18 cellular contexts compared by ENCODE assay signal in genomic region chr15:67224889-67225288, GRCh38. TPM values are rescaled to one million over a fixed set of nuclear protein-coding genes. Genes with fewer than 3 reads are reported as not detected.
DNase-seq lines count a peak whose midpoint lies in the region; ATAC-seq, FAIRE-seq and TF ChIP-seq lines count a peak whose summit lies in the region.
"Had no signal": no experiment of that assay in that cellular context is flagged by ENCODE, and none has a peak within 500 bp of the region (broad histone marks: within the 10 kb centered on the region; RNA-seq: fewer than 3 reads in every experiment).

No MANE protein-coding gene starts in this region.

- H3K79me2 ChIP-seq in osteoblast (ENCODE audit: insufficient read depth, low read length), result peaks cover 37% of the 10 kb centered on the region

- no peaks in the 10 kb centered on the region for H3K4me1 ChIP-seq in breast epithelium
- peaks cover 23% of the 10 kb centered on the region for H3K4me1 ChIP-seq in osteoblast (ENCODE audit: insufficient read depth, low read length)

- peak; percentile 97 for ATAC-seq in esophagus mucosa
- ATAC-seq: Right ventricle myocardium inferior had no signal

- no peak for TF ChIP-seq CTCF in MCF 10A (IDR thresholded peaks at IDR 0.05; ENCODE audit: unreplicated experiment)
- no peak for TF ChIP-seq CTCF in breast epithelium (IDR thresholded peaks at IDR 0.05)
- no peak for TF ChIP-seq CTCF in osteoblast (IDR thresholded peaks at IDR 0.05; ENCODE audit: extremely low read depth, low read depth, low read length)

- H2AFZ ChIP-seq in osteoblast (ENCODE audit: low read length), result no peak overlapping the region

- no peaks in the 10 kb centered on the region for H3K27me3 Mint-ChIP-seq in MCF 10A (ENCODE audit: insufficient read depth, unreplicated experiment)
- H3K27me3 Mint-ChIP-seq in activated CD4-positive, alpha-beta T cell treated with anti-CD3 and anti-CD28 coated beads, Interleukin-2, amount 10 ng/mL, durations not matched to agents 24 days and 14 days, result no peaks in the 10 kb centered on the region

- H3K27ac ChIP-seq in breast epithelium, result no peak overlapping the region
- H3K27ac ChIP-seq in osteoblast (ENCODE audit: low read depth, low read length), result peak overlapping the region; percentile 86
- H3K27ac ChIP-seq: BLaER1 treated with 17β-estradiol and CSF1 and Interleukin-3, amounts not matched to agents 10 nM and 100 nM had no signal

- H3K4me3 ChIP-seq in breast epithelium, result no peak overlapping the region
- H3K4me3 ChIP-seq in osteoblast (ENCODE audit: insufficient read depth, low read length), result no peak overlapping the region
- H3K4me3 ChIP-seq: BLaER1 treated with 17β-estradiol and CSF1 and Interleukin-3, amounts not matched to agents 10 nM and 100 nM had no signal

- H3K27me3 ChIP-seq in breast epithelium, result no peaks in the 10 kb centered on the region
- no peaks in the 10 kb centered on the region for H3K27me3 ChIP-seq in osteoblast (ENCODE audit: insufficient read depth, low read length)
- H3K27me3 ChIP-seq: BLaER1 treated with 17β-estradiol and CSF1 and Interleukin-3, amounts not matched to agents 10 nM and 100 nM had no signal

- H3K27ac Mint-ChIP-seq in MCF 10A (ENCODE audit: low read depth, unreplicated experiment), result no peak overlapping the region
- no peak overlapping the region for H3K27ac Mint-ChIP-seq in activated CD4-positive, alpha-beta T cell treated with anti-CD3 and anti-CD28 coated beads, Interleukin-2, amount 10 ng/mL, durations not matched to agents 24 days and 14 days

- BruUV-seq in MCF 10A (replicated peaks; lab: Mats Ljungman, UMichigan), result no TSS peak

- DNase-seq in MCF 10A (ENCODE audit: unreplicated experiment) (peak; percentile 63), breast epithelium (ENCODE audit: low spot score in 2 of 2) (no peak), osteoblast (ENCODE audit: insufficient read length, low spot score, missing footprints) (no peak), NAMALWA (ENCODE audit: low spot score) (no peak), GM19239 (ENCODE audit: insufficient read length, low spot score) (no peak), T1000 (lab: John Stamatoyannopoulos, UW) (no peak)
- DNase-seq in activated CD4-positive, alpha-beta T cell treated with anti-CD3 and anti-CD28 coated beads, Interleukin-2, amount 10 ng/mL, durations not matched to agents 24 days and 14 days, result no peak
- DNase-seq: 8988T, Kasumi-1, MV-4-11, NCI-H1436, NCI-H2029 treated with DMSO at 0.1 percent for 48 hours, NCI-H524, SK-N-SH had no signal

- H3K9me3 ChIP-seq in breast epithelium, result no peaks in the 10 kb centered on the region
- no peaks in the 10 kb centered on the region for H3K9me3 ChIP-seq in osteoblast (ENCODE audit: low read depth, low read length)
- H3K9me3 ChIP-seq: SK-N-SH had no signal

- peaks cover 13% of the 10 kb centered on the region for H3K4me1 Mint-ChIP-seq in MCF 10A (ENCODE audit: insufficient read depth, unreplicated experiment)
- H3K4me1 Mint-ChIP-seq in activated CD4-positive, alpha-beta T cell treated with anti-CD3 and anti-CD28 coated beads, Interleukin-2, amount 10 ng/mL, durations not matched to agents 24 days and 14 days, result peaks cover 6% of the 10 kb centered on the region

- no peaks in the 10 kb centered on the region for H3K36me3 ChIP-seq in breast epithelium
- peaks cover 9% of the 10 kb centered on the region for H3K36me3 ChIP-seq in osteoblast (ENCODE audit: insufficient read depth, low read length)

- CTCF ChIA-PET in MCF 10A (lab: Yijun Ruan, JAX), result interaction anchor here (0.6 to 1.3 kb wide), 3 partner anchors 15 to 50 kb away, joined by 3 to 9 read pairs (median 3); no protein-coding TSS in a partner anchor

- POLR2A ChIA-PET in MCF 10A (lab: Yijun Ruan, JAX), result interaction anchor here (0.5 to 3.1 kb wide), 19 partner anchors 9 to 639 kb away, joined by 3 to 17 read pairs (median 4); partner anchors contain the start of genes AAGAB and IQCH

- H4K20me1 ChIP-seq in osteoblast (ENCODE audit: insufficient read depth, low read length), result no peaks in the 10 kb centered on the region

- no peaks in the 10 kb centered on the region for H3K9me3 Mint-ChIP-seq in MCF 10A (ENCODE audit: unreplicated experiment)
- no peaks in the 10 kb centered on the region for H3K9me3 Mint-ChIP-seq in activated CD4-positive, alpha-beta T cell treated with anti-CD3 and anti-CD28 coated beads, Interleukin-2, amount 10 ng/mL, durations not matched to agents 24 days and 14 days

- H3K36me3 Mint-ChIP-seq in MCF 10A (ENCODE audit: insufficient read depth, unreplicated experiment), result peaks cover 15% of the 10 kb centered on the region
- H3K36me3 Mint-ChIP-seq in activated CD4-positive, alpha-beta T cell treated with anti-CD3 and anti-CD28 coated beads, Interleukin-2, amount 10 ng/mL, durations not matched to agents 24 days and 14 days (ENCODE audit: low read depth), result peaks cover 23% of the 10 kb centered on the region

- intact Hi-C loops in MCF 10A (cut with micrococcal nuclease), result no loop called here
- intact Hi-C loops in breast epithelium (cut with DNase I; ENCODE audit: low total_unique reads), result no loop called here
- intact Hi-C loops in activated CD4-positive, alpha-beta T cell treated with anti-CD3 and anti-CD28 coated beads, Interleukin-2, amount 10 ng/mL, durations not matched to agents 24 days and 14 days (cut with micrococcal nuclease), result no loop called here

- H3K4me3 Mint-ChIP-seq in MCF 10A (ENCODE audit: unreplicated experiment), result peak overlapping the region; percentile 35
- H3K4me3 Mint-ChIP-seq in activated CD4-positive, alpha-beta T cell treated with anti-CD3 and anti-CD28 coated beads, Interleukin-2, amount 10 ng/mL, durations not matched to agents 24 days and 14 days, result no peak overlapping the region

- peak overlapping the region; percentile 37 for H3K4me2 ChIP-seq in osteoblast (ENCODE audit: insufficient read depth, low read length)
- H3K4me2 ChIP-seq: BLaER1 treated with 17β-estradiol and CSF1 and Interleukin-3, amounts not matched to agents 10 nM and 100 nM; SK-N-SH had no signal

- TF ChIP-seq POLR2A in breast epithelium (IDR thresholded peaks at IDR 0.05), result no peak

- no peak for FAIRE-seq in GM19239 (lab: Jason Lieb, UNC)
- FAIRE-seq: H54 had no signal

RNA-seq across cellular contexts. Expression of gene AAGAB, which starts 29.6 kb away (rescaled TPM):
- 52.7 and 60.7 TPM in 2 replicates for total RNA-seq in MCF 10A (2022)
- total RNA-seq in breast epithelium, result 10 to 100 TPM; 23.2 to 49.8 (median 46.5) TPM
- total RNA-seq in esophagus mucosa, result 34.7 TPM
- 41.8 and 51.0 TPM in 2 replicates for total RNA-seq in osteoblast
- total RNA-seq in activated CD4-positive, alpha-beta T cell treated with anti-CD3 and anti-CD28 coated beads, Interleukin-2, amount 10 ng/mL, durations not matched to agents 24 days and 14 days, result 44.9 and 48.6 TPM in 2 replicates

RNA-seq across cellular contexts. Expression of gene IQCH, which starts 29.7 kb away (rescaled TPM):
- total RNA-seq in MCF 10A (2022) (4.4 and 5.0 TPM in 2 replicates), breast epithelium (10 to 100 TPM in 1 of 3 donors, 1 to 10 TPM in 1, under 1 TPM in 1; 0.64 to 11.9 (median 6.6) TPM), esophagus mucosa (1.4 TPM), osteoblast (4.7 and 5.8 TPM in 2 replicates)
- 0.70 and 1.6 TPM in 2 replicates for total RNA-seq in activated CD4-positive, alpha-beta T cell treated with anti-CD3 and anti-CD28 coated beads, Interleukin-2, amount 10 ng/mL, durations not matched to agents 24 days and 14 days
